In the genomic region with DNA sequence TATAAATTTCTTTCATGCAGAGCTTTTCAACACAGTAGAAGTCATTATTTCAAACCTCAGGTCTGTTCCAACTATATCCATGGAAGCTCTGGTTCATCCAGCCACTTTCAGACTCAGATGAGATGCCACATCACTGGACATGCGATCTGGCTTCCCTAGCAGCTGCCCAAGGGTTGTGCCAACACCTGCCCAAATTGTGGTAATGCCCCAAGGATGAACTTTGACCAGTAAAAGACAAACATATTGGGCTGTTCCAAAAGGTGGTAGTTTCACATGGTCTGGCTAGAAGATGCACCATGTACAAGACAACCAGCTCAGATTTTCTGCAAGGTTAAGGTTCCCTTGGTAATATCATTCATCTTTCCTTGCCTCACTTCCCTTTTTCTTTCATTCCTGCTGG, we compare ENCODE assay signal across 21 cellular contexts.
DNase-seq lines count a peak whose midpoint lies in the region; ATAC-seq, FAIRE-seq and TF ChIP-seq lines count a peak whose summit lies in the region.
"Had no signal": no experiment of that assay in that cellular context is flagged by ENCODE, and none has a peak within 500 bp of the region (broad histone marks: within the 10 kb centered on the region; RNA-seq: fewer than 3 reads in every experiment).

No MANE protein-coding gene starts in this region.

- POLR2A ChIA-PET in HepG2 (lab: Yijun Ruan, JAX): no interaction called here

- H3K4me3 ChIP-seq in liver (ENCODE audit: low read depth in 1 of 3, low read length in 3 of 3) (no peak overlapping the region), HepG2 (replicated peaks in 1 of 3; ENCODE audit: insufficient read depth in 1 of 3, low read depth in 2 of 3, low read length in 3 of 3) (no peak overlapping the region), SJCRH30 (no peak overlapping the region), Karpas-422 (ENCODE audit: low read length) (no peak overlapping the region), right cardiac atrium (ENCODE audit: low read length) (no peak overlapping the region)

- no peak for TF ChIP-seq POLR2A in HepG2 (IDR thresholded peaks at IDR 0.05; ENCODE audit: insufficient read depth in 1 of 2, low read depth in 2 of 2, low read length in 2 of 2)

- TF ChIP-seq RAD21 in liver (IDR thresholded peaks at IDR 0.05) (peak in 1 of 2 donors; percentile 51), HepG2 (CRISPR knock-in tag; IDR thresholded peaks at IDR 0.05) (no peak)

- no peak overlapping the region for H3K27ac ChIP-seq in liver (ENCODE audit: low read depth in 1 of 2, low read length in 2 of 2)
- no peak overlapping the region for H3K27ac ChIP-seq in HepG2 (ENCODE audit: extremely low read length, insufficient read depth, low read length)
- no peak overlapping the region for H3K27ac ChIP-seq in SJCRH30
- H3K27ac ChIP-seq in Karpas-422 (ENCODE audit: low read length): no peak overlapping the region
- no peak overlapping the region for H3K27ac ChIP-seq in right cardiac atrium (ENCODE audit: low read length)
- H3K27ac ChIP-seq: HL-60 had no signal

- H3K27me3 ChIP-seq in liver (ENCODE audit: control insufficient read depth in 4 of 4, insufficient read depth in 4 of 4, low read length in 3 of 4) (no peaks in the 10 kb centered on the region), HepG2 (ENCODE audit: control insufficient read depth in 1 of 2, insufficient read depth in 2 of 2, low read length in 2 of 2) (no peaks in the 10 kb centered on the region), SJCRH30 (no peaks in the 10 kb centered on the region), Karpas-422 (ENCODE audit: low read length) (no peaks in the 10 kb centered on the region), right cardiac atrium (ENCODE audit: control insufficient read depth, insufficient read depth) (no peaks in the 10 kb centered on the region)
- H3K27me3 ChIP-seq: BE2C had no signal

- CTCF ChIA-PET in HepG2 (lab: Yijun Ruan, JAX; ENCODE audit: low intra/inter-chr PET ratio, low total read pairs): no interaction called here

- H3K4me2 ChIP-seq in HepG2 (ENCODE audit: low read depth, low read length) (no peak overlapping the region), Karpas-422 (ENCODE audit: low read depth, low read length, poor library complexity, severe bottlenecking) (no peak overlapping the region)

- WGBS in liver: 33% methylated on average over 1 of the region's 1 CpG
- WGBS in HepG2 (ENCODE audit: low lambda C conversion rate): 100% methylated on average over 1 of the region's 1 CpG
- 92% methylated on average over 1 of the region's 1 CpG for WGBS in right cardiac atrium

- no peaks in the 10 kb centered on the region for H3K9me2 ChIP-seq in Karpas-422 (replicated peaks; ENCODE audit: insufficient read depth, low read length)

- H3K9me3 ChIP-seq in liver (ENCODE audit: control insufficient read depth in 4 of 4, low read length in 3 of 4): no peaks in the 10 kb centered on the region
- no peaks in the 10 kb centered on the region for H3K9me3 ChIP-seq in HepG2 (ENCODE audit: low read length)
- no peaks in the 10 kb centered on the region for H3K9me3 ChIP-seq in SJCRH30 (replicated peaks)
- H3K9me3 ChIP-seq in Karpas-422 (ENCODE audit: low read length): no peaks in the 10 kb centered on the region
- no peaks in the 10 kb centered on the region for H3K9me3 ChIP-seq in right cardiac atrium (ENCODE audit: control insufficient read depth, low read length)
- H3K9me3 ChIP-seq: BE2C had no signal

- BruUV-seq in HepG2 (replicated peaks; lab: Mats Ljungman, UMichigan): no TSS peak

- H3K9ac ChIP-seq in liver (ENCODE audit: low read depth in 1 of 2, low read length in 2 of 2): no peak overlapping the region
- H3K9ac ChIP-seq in HepG2 (ENCODE audit: insufficient read depth, low read depth, low read length): no peak overlapping the region
- no peak overlapping the region for H3K9ac ChIP-seq in Karpas-422 (ENCODE audit: low read length)

- intact Hi-C loops in HepG2 (cut with micrococcal nuclease; ENCODE audit: unreplicated experiment): no loop called here
- intact Hi-C loops in right cardiac atrium (cut with DNase I): no loop called here

- H4K20me1 ChIP-seq in HepG2 (ENCODE audit: insufficient read depth, low read length) (no peaks in the 10 kb centered on the region), Karpas-422 (ENCODE audit: insufficient read depth, low read depth, low read length) (no peaks in the 10 kb centered on the region)

- TF ChIP-seq EP300 in HepG2 (IDR thresholded peaks at IDR 0.05; ENCODE audit: low read depth in 2 of 2, low read length in 2 of 2) (no peak), HepG2 (CRISPR knock-in tag; IDR thresholded peaks at IDR 0.05; ENCODE audit: borderline replicate concordance) (no peak)

- TF ChIP-seq CTCF in liver (IDR thresholded peaks at IDR 0.05; ENCODE audit: low read depth, low read length, missing input control) (no peak), HepG2 (CRISPR knock-in tag; IDR thresholded peaks at IDR 0.05) (no peak)

- no peak overlapping the region for H2AFZ ChIP-seq in HepG2 (ENCODE audit: low read length)
- no peak overlapping the region for H2AFZ ChIP-seq in Karpas-422 (ENCODE audit: low read length)

- H3K36me3 ChIP-seq in liver (ENCODE audit: control insufficient read depth in 4 of 4, insufficient read depth in 3 of 4, low read depth in 1 of 4, low read length in 3 of 4): peaks cover 0 to 4% (median under 1%) of the 10 kb centered on the region in 4 donors
- peaks cover 0 to 15% of the 10 kb centered on the region in 2 experiments; a peak in 1 of 5 replicates for H3K36me3 ChIP-seq in HepG2 (replicated peaks in 1 of 2; ENCODE audit: control insufficient read depth in 1 of 2, insufficient read depth in 2 of 2, low read length in 2 of 2)
- peaks cover 8% of the 10 kb centered on the region for H3K36me3 ChIP-seq in SJCRH30
- H3K36me3 ChIP-seq in Karpas-422 (ENCODE audit: insufficient read depth, low read length): no peaks in the 10 kb centered on the region

- H3K79me2 ChIP-seq in HepG2 (ENCODE audit: insufficient read depth, low read length) (no peaks in the 10 kb centered on the region), Karpas-422 (ENCODE audit: low read length) (no peaks in the 10 kb centered on the region; the same call in 1 of the 2 replicates)

- in situ Hi-C loops in HepG2 (cut with HindIII; ENCODE audit: extremely low pct_ligation_motif_present, low pct_unique_long_range_greater_than_20kb): no loop called here

- FAIRE-seq in HepG2 (lab: Jason Lieb, UNC): no peak
- FAIRE-seq: A204.1, H1 had no signal

- no peak for ATAC-seq in HepG2
- peak; percentile 97 for ATAC-seq in left lobe of liver
- no peak for ATAC-seq in right cardiac atrium

- H3K4me1 ChIP-seq in liver (ENCODE audit: control insufficient read depth in 4 of 4, insufficient read depth in 4 of 4, low read length in 3 of 4): peaks cover 0 to 8% (median 2%) of the 10 kb centered on the region in 4 donors
- no peaks in the 10 kb centered on the region for H3K4me1 ChIP-seq in HepG2 (ENCODE audit: insufficient read depth, low read length)
- H3K4me1 ChIP-seq in SJCRH30: peaks cover 6% of the 10 kb centered on the region; the same call in 1 of the 2 replicates
- H3K4me1 ChIP-seq in Karpas-422 (ENCODE audit: low read length): peaks cover 14% of the 10 kb centered on the region
- H3K4me1 ChIP-seq in right cardiac atrium (ENCODE audit: control insufficient read depth, insufficient read depth, low read length): no peaks in the 10 kb centered on the region

- no peak for DNase-seq in HepG2 (ENCODE audit: low spot score)
- peak; percentile 17 to 45 for DNase-seq in SJCRH30
- DNase-seq in left lobe of liver (ENCODE audit: low spot score): peak; percentile 80
- DNase-seq in Karpas-422: no peak
- no peak for DNase-seq in DMS79 treated with DMSO at 0.1 percent for 48 hours (lab: John Stamatoyannopoulos, UW)
- DNase-seq in right cardiac atrium: no peak
- DNase-seq: ACHN; BE2C; C1 segment of cervical spinal cord; CD4-positive, CD25-positive, alpha-beta regulatory T cell; CD8-positive, alpha-beta memory T cell; COR-L47; DMS 273 treated with DMSO at 0.1 percent for 48 hours; DMS79; GF-D8; H9; KG1 had no signal

TF ChIP-seq in liver, 16 proteins besides CTCF, POLR2A, EP300 and RAD21 (continues in another document):
- TF ChIP-seq, protein P1, sequence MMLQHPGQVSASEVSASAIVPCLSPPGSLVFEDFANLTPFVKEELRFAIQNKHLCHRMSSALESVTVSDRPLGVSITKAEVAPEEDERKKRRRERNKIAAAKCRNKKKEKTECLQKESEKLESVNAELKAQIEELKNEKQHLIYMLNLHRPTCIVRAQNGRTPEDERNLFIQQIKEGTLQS (IDR thresholded peaks at IDR 0.05): no peak
- TF ChIP-seq SP1 (IDR thresholded peaks at IDR 0.05) (peak; percentile 73), YY1 (IDR thresholded peaks at IDR 0.05) (peak; percentile 82), RXRA (IDR thresholded peaks at IDR 0.05) (peak; percentile 76 to 79), HNF4A (conservative IDR thresholded peaks at IDR 0.05) (peak; percentile 91 to 92), NR2F2 (IDR thresholded peaks at IDR 0.05) (no peak), JUND (IDR thresholded peaks at IDR 0.05) (peak in 1 of 2 donors; percentile 66), HNF4G (IDR thresholded peaks at IDR 0.05) (peak; percentile 77)
- TF ChIP-seq, protein P2, sequence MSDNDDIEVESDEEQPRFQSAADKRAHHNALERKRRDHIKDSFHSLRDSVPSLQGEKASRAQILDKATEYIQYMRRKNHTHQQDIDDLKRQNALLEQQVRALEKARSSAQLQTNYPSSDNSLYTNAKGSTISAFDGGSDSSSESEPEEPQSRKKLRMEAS (IDR thresholded peaks at IDR 0.05): peak; percentile 81

TF ChIP-seq in HepG2, 621 proteins besides CTCF, POLR2A, EP300 and RAD21 (continues in another document):
- TF ChIP-seq ZNF329 (CRISPR knock-in tag; IDR thresholded peaks at IDR 0.05; ENCODE audit: low read depth): no peak
- no peak for TF ChIP-seq HDAC1 (CRISPR knock-in tag; IDR thresholded peaks at IDR 0.05)
- no peak for TF ChIP-seq ZNF572 (CRISPR knock-in tag; IDR thresholded peaks at IDR 0.05)
- no peak for TF ChIP-seq ZNF24 (IDR thresholded peaks at IDR 0.05)
- TF ChIP-seq MEF2D (CRISPR knock-in tag; IDR thresholded peaks at IDR 0.05): no peak
- TF ChIP-seq NCOA5 (CRISPR knock-in tag; IDR thresholded peaks at IDR 0.05): no peak
- no peak for TF ChIP-seq ZFP62 (CRISPR knock-in tag; IDR thresholded peaks at IDR 0.05)
- TF ChIP-seq ZNF468 (CRISPR knock-in tag; IDR thresholded peaks at IDR 0.05): no peak
- no peak for TF ChIP-seq NFYC (CRISPR knock-in tag; IDR thresholded peaks at IDR 0.05)
- TF ChIP-seq, protein P3, sequence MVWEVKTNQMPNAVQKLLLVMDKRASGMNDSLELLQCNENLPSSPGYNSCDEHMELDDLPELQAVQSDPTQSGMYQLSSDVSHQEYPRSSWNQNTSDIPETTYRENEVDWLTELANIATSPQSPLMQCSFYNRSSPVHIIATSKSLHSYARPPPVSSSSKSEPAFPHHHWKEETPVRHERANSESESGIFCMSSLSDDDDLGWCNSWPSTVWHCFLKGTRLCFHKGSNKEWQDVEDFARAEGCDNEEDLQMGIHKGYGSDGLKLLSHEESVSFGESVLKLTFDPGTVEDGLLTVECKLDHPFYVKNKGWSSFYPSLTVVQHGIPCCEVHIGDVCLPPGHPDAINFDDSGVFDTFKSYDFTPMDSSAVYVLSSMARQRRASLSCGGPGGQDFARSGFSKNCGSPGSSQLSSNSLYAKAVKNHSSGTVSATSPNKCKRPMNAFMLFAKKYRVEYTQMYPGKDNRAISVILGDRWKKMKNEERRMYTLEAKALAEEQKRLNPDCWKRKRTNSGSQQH (CRISPR knock-in tag; IDR thresholded peaks at IDR 0.05; ENCODE audit: low read depth): no peak

Comparison
In these comparisons a context has a peak if more than half of its experiments do, and no peak if none do; other contexts are left out.
1. DNase-seq: peak in SJCRH30 (2 of 2) and left lobe of liver (single experiment); none in HepG2 (single experiment), Karpas-422 (single experiment), DMS79 treated with DMSO at 0.1 percent for 48 hours (single experiment) and right cardiac atrium (0 of 3).